38 cellular contexts compared by ENCODE assay signal in genomic region chr11:21495879-21496278, GRCh38.
"Had no signal": no experiment of that assay in that cellular context is flagged by ENCODE, and none has a peak within 500 bp of the region (broad histone marks: within the 10 kb centered on the region; RNA-seq: fewer than 3 reads in every experiment).

No MANE protein-coding gene starts in this region.

- H3K27ac Mint-ChIP-seq: activated B cell treated with CpG ODN at 0.5 μM for 24 hours; activated CD4-positive, alpha-beta memory T cell treated with anti-CD3 and anti-CD28 coated beads for 36 hours; activated CD4-positive, alpha-beta T cell treated with anti-CD3 and anti-CD28 coated beads, Interleukin-2, amount 10 ng/mL, durations not matched to agents 24 days and 14 days; activated CD8-positive, alpha-beta T cell treated with anti-CD3 and anti-CD28 coated beads for 36 hours; activated naive CD4-positive, alpha-beta T cell treated with anti-CD3 and anti-CD28 coated beads for 36 hours; activated naive CD4-positive, alpha-beta T cell treated with anti-CD3 and anti-CD28 coated beads, Interleukin-2, amount 50 U/mL, for 72 hours; activated naive CD8-positive, alpha-beta T cell treated with anti-CD3 and anti-CD28 coated beads for 36 hours; activated T-cell treated with anti-CD3 and anti-CD28 coated beads, Interleukin-2, amount 50 U/mL, for 72 hours; activated T-helper 1 cell treated with anti-CD3 and anti-CD28 coated beads, Interleukin-12 subunit alpha, Interleukin-12 subunit beta, Interleukin-2, Interleukin-4 antibody, amounts not matched to agents 30 ng/mL and 10 ng/mL and 1 ng/mL, durations not matched to agents 14 hours and 24 hours and 36 hours; activated T-helper 17 cell treated with anti-CD3 and anti-CD28 coated beads, Interleukin-2, amount 50 U/mL, for 72 hours; brain; T-helper 1 cell treated with Interleukin-12 subunit alpha and Interleukin-12 subunit beta and Interleukin-4 antibody, amounts not matched to agents 30 μg/mL and 1 μg/mL, for 36 hours; T-helper 2 cell treated with Interferon-gamma antibody and Interleukin-4, amounts not matched to agents 5 μg/mL and 100 μg/mL, for 36 hours had no signal

- H3K9me3 Mint-ChIP-seq: activated B cell treated with CpG ODN at 0.5 μM for 24 hours; activated CD4-positive, alpha-beta T cell treated with anti-CD3 and anti-CD28 coated beads, Interleukin-2, amount 10 ng/mL, durations not matched to agents 24 days and 14 days; activated naive CD4-positive, alpha-beta T cell treated with anti-CD3 and anti-CD28 coated beads, Interleukin-2, amount 50 U/mL, for 72 hours; activated T-helper 1 cell treated with anti-CD3 and anti-CD28 coated beads, Interleukin-12 subunit alpha, Interleukin-12 subunit beta, Interleukin-2, Interleukin-4 antibody, amounts not matched to agents 30 ng/mL and 10 ng/mL and 1 ng/mL, durations not matched to agents 14 hours and 24 hours and 36 hours; central memory CD8-positive, alpha-beta T cell; T-helper 1 cell treated with Interleukin-12 subunit alpha and Interleukin-12 subunit beta and Interleukin-4 antibody, amounts not matched to agents 30 μg/mL and 1 μg/mL, for 36 hours; T-helper 2 cell treated with Interferon-gamma antibody and Interleukin-4, amounts not matched to agents 5 μg/mL and 100 μg/mL, for 36 hours had no signal

- H3K4me1 ChIP-seq: adrenal gland, ascending aorta had no signal

- DNase-seq: activated B cell treated with CpG ODN at 0.5 μM for 24 hours; activated CD4-positive, alpha-beta memory T cell treated with anti-CD3 and anti-CD28 coated beads for 36 hours; activated CD4-positive, alpha-beta T cell treated with anti-CD3 and anti-CD28 coated beads for 4 hours; activated CD4-positive, alpha-beta T cell treated with anti-CD3 and anti-CD28 coated beads, Interleukin-2, amount 10 ng/mL, durations not matched to agents 24 days and 14 days; activated CD4-positive, alpha-beta T cell treated with anti-CD3 and anti-CD28 coated beads, Interleukin-2, amount 50 U/mL, for 1 hour; activated CD4-positive, alpha-beta T cell treated with anti-CD3 and anti-CD28 coated beads, Interleukin-2, amount 50 U/mL, for 4 hours; activated CD4-positive, CD25-positive, alpha-beta regulatory T cell treated with anti-CD3 and anti-CD28 coated beads, Interleukin-2, amount 50 U/mL, for 72 hours; activated CD8-positive, alpha-beta memory T cell treated with anti-CD3 and anti-CD28 coated beads, Interleukin-2, amount 50 U/mL, for 4 hours; activated CD8-positive, alpha-beta T cell treated with anti-CD3 and anti-CD28 coated beads for 36 hours; activated effector memory CD4-positive, alpha-beta T cell treated with anti-CD3 and anti-CD28 coated beads, Interleukin-2, amount 50 U/mL, for 16 hours; activated gamma-delta T cell treated with Interleukin-2 at 50 U/mL for 16 hours; activated naive CD4-positive, alpha-beta T cell; activated naive CD4-positive, alpha-beta T cell treated with anti-CD3 and anti-CD28 coated beads for 36 hours; activated naive CD4-positive, alpha-beta T cell treated with anti-CD3 and anti-CD28 coated beads, Interleukin-2, amount 50 U/mL, for 16 hours; activated naive CD8-positive, alpha-beta T cell treated with anti-CD3 and anti-CD28 coated beads for 36 hours; activated T-cell treated with anti-CD3 and anti-CD28 coated beads for 4 hours; activated T-cell treated with anti-CD3 and anti-CD28 coated beads, Interleukin-2, amount 50 U/mL, for 1 hour; activated T-cell treated with anti-CD3 and anti-CD28 coated beads, Interleukin-2, amount 50 U/mL, for 4 hours; activated T-cell treated with anti-CD3 and anti-CD28 coated beads, Interleukin-2, amount 50 U/mL, for 72 hours; adrenal gland; amniotic stem cell; caudate nucleus; cerebellar nuclear complex; T-helper 1 cell; T-helper 2 cell; T-helper 9 cell had no signal

- H3K4me1 Mint-ChIP-seq: activated B cell treated with CpG ODN at 0.5 μM for 24 hours; activated CD4-positive, alpha-beta T cell treated with anti-CD3 and anti-CD28 coated beads, Interleukin-2, amount 10 ng/mL, durations not matched to agents 24 days and 14 days; activated naive CD8-positive, alpha-beta T cell treated with anti-CD3 and anti-CD28 coated beads for 36 hours; activated T-helper 17 cell treated with anti-CD3 and anti-CD28 coated beads, Interleukin-2, amount 50 U/mL, for 72 hours; brain; central memory CD8-positive, alpha-beta T cell had no signal

- H3K36me3 ChIP-seq: adrenal gland, ascending aorta, cardiac muscle cell had no signal

- H3K27me3 Mint-ChIP-seq: activated B cell treated with CpG ODN at 0.5 μM for 24 hours; activated CD4-positive, alpha-beta memory T cell treated with anti-CD3 and anti-CD28 coated beads for 36 hours; activated CD4-positive, alpha-beta T cell treated with anti-CD3 and anti-CD28 coated beads, Interleukin-2, amount 10 ng/mL, durations not matched to agents 24 days and 14 days; activated CD8-positive, alpha-beta T cell treated with anti-CD3 and anti-CD28 coated beads for 36 hours; activated naive CD8-positive, alpha-beta T cell treated with anti-CD3 and anti-CD28 coated beads for 36 hours; activated T-helper 17 cell treated with anti-CD3 and anti-CD28 coated beads, Interleukin-2, amount 50 U/mL, for 72 hours; brain; central memory CD8-positive, alpha-beta T cell had no signal

- H3K4me3 Mint-ChIP-seq: activated B cell treated with CpG ODN at 0.5 μM for 24 hours; activated CD4-positive, alpha-beta memory T cell treated with anti-CD3 and anti-CD28 coated beads for 36 hours; activated CD4-positive, alpha-beta T cell treated with anti-CD3 and anti-CD28 coated beads, Interleukin-2, amount 10 ng/mL, durations not matched to agents 24 days and 14 days; activated CD8-positive, alpha-beta T cell treated with anti-CD3 and anti-CD28 coated beads for 36 hours; activated naive CD4-positive, alpha-beta T cell treated with anti-CD3 and anti-CD28 coated beads for 36 hours; activated naive CD8-positive, alpha-beta T cell treated with anti-CD3 and anti-CD28 coated beads for 36 hours; activated T-cell treated with anti-CD3 and anti-CD28 coated beads, Interleukin-2, amount 50 U/mL, for 4 hours; activated T-cell treated with anti-CD3 and anti-CD28 coated beads, Interleukin-2, amount 50 U/mL, for 72 hours; activated T-helper 1 cell treated with anti-CD3 and anti-CD28 coated beads, Interleukin-12 subunit alpha, Interleukin-12 subunit beta, Interleukin-2, Interleukin-4 antibody, amounts not matched to agents 30 ng/mL and 10 ng/mL and 1 ng/mL, durations not matched to agents 14 hours and 24 hours and 36 hours; activated T-helper 17 cell treated with anti-CD3 and anti-CD28 coated beads, Interleukin-2, amount 50 U/mL, for 72 hours; brain; central memory CD8-positive, alpha-beta T cell; T-helper 1 cell treated with Interleukin-12 subunit alpha and Interleukin-12 subunit beta and Interleukin-4 antibody, amounts not matched to agents 30 μg/mL and 1 μg/mL, for 36 hours; T-helper 2 cell treated with Interferon-gamma antibody and Interleukin-4, amounts not matched to agents 5 μg/mL and 100 μg/mL, for 36 hours had no signal

- H3K27me3 ChIP-seq: adrenal gland, ascending aorta, cardiac muscle cell had no signal

- H3K27ac ChIP-seq: adrenal gland, ascending aorta, cardiac muscle cell, VCaP had no signal

- ATAC-seq: activated CD8-positive, alpha-beta T cell treated with anti-CD3 and anti-CD28 coated beads for 36 hours; activated naive CD4-positive, alpha-beta T cell treated with anti-CD3 and anti-CD28 coated beads, Interleukin-2, amount 50 U/mL, for 72 hours; activated T-cell treated with anti-CD3 and anti-CD28 coated beads, Interleukin-2, amount 50 U/mL, for 4 hours; activated T-cell treated with anti-CD3 and anti-CD28 coated beads, Interleukin-2, amount 50 U/mL, for 72 hours; activated T-helper 17 cell treated with anti-CD3 and anti-CD28 coated beads, Interleukin-2, amount 50 U/mL, for 72 hours had no signal

- H3K4me3 ChIP-seq: adrenal gland, ascending aorta, cardiac muscle cell had no signal

- H3K36me3 Mint-ChIP-seq: activated CD4-positive, alpha-beta memory T cell treated with anti-CD3 and anti-CD28 coated beads for 36 hours; activated naive CD4-positive, alpha-beta T cell treated with anti-CD3 and anti-CD28 coated beads, Interleukin-2, amount 50 U/mL, for 72 hours; activated naive CD8-positive, alpha-beta T cell treated with anti-CD3 and anti-CD28 coated beads for 36 hours; brain had no signal

- H3K9me3 ChIP-seq: adrenal gland, ascending aorta had no signal

- FAIRE-seq: bronchial epithelial cell, TTC549 had no signal
